In genomic region chr10:130897815-130898214, GRCh38 we compare ENCODE assay signal across 7 cellular contexts.
"Had no signal": no experiment of that assay in that cellular context is flagged by ENCODE, and none has a peak within 500 bp of the region (broad histone marks: within the 10 kb centered on the region; RNA-seq: fewer than 3 reads in every experiment).

No MANE protein-coding gene starts in this region.

- DNase-seq: GOT3, H9, HFFc6, KBM-7 had no signal

- H3K27me3 Mint-ChIP-seq: IgD-negative memory B cell had no signal

- H3K36me3 Mint-ChIP-seq: IgD-negative memory B cell had no signal

- H3K9me3 Mint-ChIP-seq: H9 had no signal

- H3K4me3 Mint-ChIP-seq: H9, HFFc6, IgD-negative memory B cell had no signal

- ATAC-seq: HCT116, HepG2 had no signal

- H3K27ac Mint-ChIP-seq: H9, HFFc6, IgD-negative memory B cell had no signal
